In genomic region chr12:122895290-122895689, GRCh38 we compare ENCODE assay signal across 8 cellular contexts. TPM values are rescaled to one million over a fixed set of nuclear protein-coding genes. Genes with fewer than 3 reads are reported as not detected.
DNase-seq lines count a peak whose midpoint lies in the region; ATAC-seq and TF ChIP-seq lines count a peak whose summit lies in the region.

No MANE protein-coding gene starts in this region.

- WGBS in lower leg skin, 2 donors = 1% methylated on average over 8 of the region's 8 CpGs

- ATAC-seq in activated CD8-positive, alpha-beta memory T cell treated with anti-CD3 and anti-CD28 coated beads, Interleukin-2, amount 10 ng/mL, durations not matched to agents 7 days and 5 days = no peak
- no peak for ATAC-seq in HG03135 (IDR thresholded peaks at IDR 0.05; ENCODE audit: unreplicated experiment)

- DNase-seq in activated CD8-positive, alpha-beta memory T cell treated with anti-CD3 and anti-CD28 coated beads, Interleukin-2, amount 10 ng/mL, durations not matched to agents 7 days and 5 days = no peak
- no peak for DNase-seq in activated CD8-positive, alpha-beta memory T cell treated with anti-CD3 and anti-CD28 coated beads, Interleukin-2, amount 50 U/mL, for 48 hours
- DNase-seq in MCF 10A (ENCODE audit: unreplicated experiment) (no peak), lower leg skin (ENCODE audit: low spot score in 2 of 2) (no peak), type B pancreatic cell (ENCODE audit: extremely low spot score, unreplicated experiment) (no peak), NCI-H187 (lab: John Stamatoyannopoulos, UW) (no peak), iPS-NIHi7 (ENCODE audit: extremely low spot score) (no peak)

- TF ChIP-seq CTCF in MCF 10A (IDR thresholded peaks at IDR 0.05; ENCODE audit: unreplicated experiment) (no peak), lower leg skin (IDR thresholded peaks at IDR 0.05) (no peak), type B pancreatic cell (conservative IDR thresholded peaks at IDR 0.05) (no peak)

- peaks cover 20% of the 10 kb centered on the region for H3K36me3 Mint-ChIP-seq in activated CD8-positive, alpha-beta memory T cell treated with anti-CD3 and anti-CD28 coated beads, Interleukin-2, amount 10 ng/mL, durations not matched to agents 7 days and 5 days
- H3K36me3 Mint-ChIP-seq in MCF 10A (ENCODE audit: insufficient read depth, unreplicated experiment) (peaks cover 11% of the 10 kb centered on the region), type B pancreatic cell (peaks cover 4% of the 10 kb centered on the region)

- POLR2A ChIA-PET in MCF 10A (lab: Yijun Ruan, JAX) = interaction anchor here (0.6 to 14.8 kb wide), 17 partner anchors 9 to 495 kb away, joined by 3 to 240 read pairs (median 6); partner anchors contain the start of genes HIP1R, MPHOSPH9, MTRFR and OGFOD2

- BruUV-seq in MCF 10A (replicated peaks; lab: Mats Ljungman, UMichigan) = no TSS peak

- no peak for TF ChIP-seq POLR2A in lower leg skin (IDR thresholded peaks at IDR 0.05)

- H3K27ac Mint-ChIP-seq in activated CD8-positive, alpha-beta memory T cell treated with anti-CD3 and anti-CD28 coated beads, Interleukin-2, amount 10 ng/mL, durations not matched to agents 7 days and 5 days = peak overlapping the region; percentile 91
- peak overlapping the region; percentile 91 for H3K27ac Mint-ChIP-seq in MCF 10A (ENCODE audit: low read depth, unreplicated experiment)
- peak overlapping the region; percentile 99 for H3K27ac Mint-ChIP-seq in type B pancreatic cell

- intact Hi-C loops in MCF 10A (cut with micrococcal nuclease) (loop anchor here (2.0 kb wide), 1 partner anchor 26 kb away; no protein-coding TSS in a partner anchor), lower leg skin (cut with DNase I; ENCODE audit: low total_unique reads) (no loop called here)

- H3K4me1 Mint-ChIP-seq in activated CD8-positive, alpha-beta memory T cell treated with anti-CD3 and anti-CD28 coated beads, Interleukin-2, amount 10 ng/mL, durations not matched to agents 7 days and 5 days = peaks cover 83% of the 10 kb centered on the region
- H3K4me1 Mint-ChIP-seq in MCF 10A (ENCODE audit: insufficient read depth, unreplicated experiment) = peaks cover 41% of the 10 kb centered on the region
- peaks cover 36% of the 10 kb centered on the region for H3K4me1 Mint-ChIP-seq in type B pancreatic cell (ENCODE audit: unreplicated experiment)

- peak overlapping the region; percentile 80 for H3K4me3 ChIP-seq in lower leg skin (ENCODE audit: low read depth, poor library complexity, severe bottlenecking)

- H3K9me3 Mint-ChIP-seq in activated CD8-positive, alpha-beta memory T cell treated with anti-CD3 and anti-CD28 coated beads, Interleukin-2, amount 10 ng/mL, durations not matched to agents 7 days and 5 days (ENCODE audit: low read depth) = no peaks in the 10 kb centered on the region
- no peaks in the 10 kb centered on the region for H3K9me3 Mint-ChIP-seq in MCF 10A (ENCODE audit: unreplicated experiment)
- H3K9me3 Mint-ChIP-seq in type B pancreatic cell = no peaks in the 10 kb centered on the region

- CTCF ChIA-PET in activated CD8-positive, alpha-beta memory T cell treated with anti-CD3 and anti-CD28 coated beads, Interleukin-2, amount 10 ng/mL, durations not matched to agents 7 days and 5 days (lab: Charles Lee) = interaction anchor here (0.8 to 2.4 kb wide), 9 partner anchors 9 to 80 kb away, joined by 3 to 8 read pairs (median 4); partner anchors contain the start of genes ABCB9 and OGFOD2
- CTCF ChIA-PET in MCF 10A (lab: Yijun Ruan, JAX) = interaction anchor here (0.6 to 2.1 kb wide), 4 partner anchors 13 to 343 kb away, joined by 3 to 9 read pairs (median 4); no protein-coding TSS in a partner anchor

- no peaks in the 10 kb centered on the region for H3K27me3 Mint-ChIP-seq in activated CD8-positive, alpha-beta memory T cell treated with anti-CD3 and anti-CD28 coated beads, Interleukin-2, amount 10 ng/mL, durations not matched to agents 7 days and 5 days
- no peaks in the 10 kb centered on the region for H3K27me3 Mint-ChIP-seq in MCF 10A (ENCODE audit: insufficient read depth, unreplicated experiment)
- peaks cover 6% of the 10 kb centered on the region for H3K27me3 Mint-ChIP-seq in type B pancreatic cell

- H3K4me3 Mint-ChIP-seq in activated CD8-positive, alpha-beta memory T cell treated with anti-CD3 and anti-CD28 coated beads, Interleukin-2, amount 10 ng/mL, durations not matched to agents 7 days and 5 days = peak overlapping the region; percentile 93
- H3K4me3 Mint-ChIP-seq in MCF 10A (ENCODE audit: unreplicated experiment) (peak overlapping the region; percentile 88), type B pancreatic cell (peak overlapping the region; percentile 96)

RNA-seq across cellular contexts. Expression of gene VPS37B, which starts 0.6 kb away (rescaled TPM):
- total RNA-seq in activated CD8-positive, alpha-beta memory T cell treated with anti-CD3 and anti-CD28 coated beads, Interleukin-2, amount 10 ng/mL, durations not matched to agents 7 days and 5 days = 10 to 100 TPM; 25.7 to 29.7 TPM
- 33.8 and 37.6 TPM in 2 replicates for total RNA-seq in MCF 10A (2022)
- 10 to 100 TPM; 27.7 to 47.8 (median 42.3) TPM for total RNA-seq in lower leg skin
- total RNA-seq in type B pancreatic cell (ENCODE audit: low replicate concordance) = 32.4 and 43.6 TPM in 2 replicates
